In genomic region chr12:54280401-54281260, GRCh38 we compare ENCODE assay signal across 8 cellular contexts. TPM values are rescaled to one million over a fixed set of nuclear protein-coding genes. Genes with fewer than 3 reads are reported as not detected.
DNase-seq lines count a peak whose midpoint lies in the region; ATAC-seq and TF ChIP-seq lines count a peak whose summit lies in the region.

TSS of gene HNRNPA1 (plus strand) at chr12:54280726. CDS start at chr12:54280808, 82 bp downstream.

- TF ChIP-seq CTCF in Caco-2 (IDR thresholded peaks at IDR 0.05; ENCODE audit: insufficient read depth in 1 of 2, low read depth in 1 of 2, low read length in 1 of 2, severe bottlenecking in 1 of 2, unreplicated experiment in 1 of 2), result no peak

- H3K56ac ChIP-seq in mesendoderm (ENCODE audit: low read length), result peak within 1 kb of the TSS; percentile 100

- H2AK5ac ChIP-seq in mesendoderm (ENCODE audit: low read length), result peak within 1 kb of the TSS; percentile 98

- H3K9me3 Mint-ChIP-seq in Caco-2 (ENCODE audit: unreplicated experiment), result no peaks in the 10 kb centered on the region
- H3K9me3 Mint-ChIP-seq in activated CD8-positive, alpha-beta memory T cell treated with anti-CD3 and anti-CD28 coated beads, Interleukin-2, amount 10 ng/mL, durations not matched to agents 7 days and 5 days (ENCODE audit: low read depth), result no peaks in the 10 kb centered on the region

- WGBS in mesendoderm (ENCODE audit: extremely low coverage, insufficient coverage, low lambda C conversion rate), result no CpG with 5 or more reads among the region's 51 CpGs

- peak within 1 kb of the TSS; percentile 80 for H3K4me3 ChIP-seq in Caco-2 (ENCODE audit: low read depth, low read length)
- H3K4me3 ChIP-seq in NT2/D1 (ENCODE audit: insufficient read length, low read depth), result peak within 1 kb of the TSS; percentile 98
- H3K4me3 ChIP-seq in mesendoderm (ENCODE audit: low read length), result peak within 1 kb of the TSS; percentile 98

- H3K27me3 Mint-ChIP-seq in Caco-2 (ENCODE audit: insufficient read depth, unreplicated experiment), result no peaks in the 10 kb centered on the region
- no peaks in the 10 kb centered on the region for H3K27me3 Mint-ChIP-seq in activated CD8-positive, alpha-beta memory T cell treated with anti-CD3 and anti-CD28 coated beads, Interleukin-2, amount 10 ng/mL, durations not matched to agents 7 days and 5 days

- H3K79me2 ChIP-seq in mesendoderm (ENCODE audit: control insufficient read depth, insufficient read depth, low read length), result peaks cover 70% of the 10 kb centered on the region

- CTCF ChIA-PET in Caco-2 (lab: Charles Lee), result interaction anchor here (0.5 to 2.9 kb wide), 10 partner anchors 9 to 99 kb away, joined by 3 to 40 read pairs (median 4); partner anchors contain the start of genes COPZ1 and NFE2
- CTCF ChIA-PET in activated CD8-positive, alpha-beta memory T cell treated with anti-CD3 and anti-CD28 coated beads, Interleukin-2, amount 10 ng/mL, durations not matched to agents 7 days and 5 days (lab: Charles Lee), result interaction anchor here (0.7 to 3.8 kb wide), 12 partner anchors 9 to 99 kb away, joined by 3 to 19 read pairs (median 4); partner anchors contain the start of gene COPZ1

- no peak within 1 kb of the TSS for H2BK15ac ChIP-seq in mesendoderm (replicated peaks; ENCODE audit: low read depth)

- H2BK120ac ChIP-seq in mesendoderm (ENCODE audit: low read depth, low read length), result no peak within 1 kb of the TSS

- in situ Hi-C loops in endometrial microvascular endothelial cells (cut with HindIII; ENCODE audit: inconsistent ontology term, low pct_unique_long_range_greater_than_20kb, low sequenced_read_pairs), result no loop called here

- H3K4me1 ChIP-seq in Caco-2 (peaks cover 39% of the 10 kb centered on the region), NT2/D1 (ENCODE audit: insufficient read depth, insufficient read length) (peaks cover 2% of the 10 kb centered on the region), mesendoderm (ENCODE audit: control insufficient read depth, low read depth, low read length) (peaks cover 3% of the 10 kb centered on the region)

- peak within 1 kb of the TSS; percentile 5 for H4K8ac ChIP-seq in mesendoderm (ENCODE audit: low read depth, low read length)

- peak; percentile 84 for ATAC-seq in GM21381 (IDR thresholded peaks at IDR 0.05; ENCODE audit: unreplicated experiment)
- ATAC-seq in activated CD8-positive, alpha-beta memory T cell treated with anti-CD3 and anti-CD28 coated beads, Interleukin-2, amount 10 ng/mL, durations not matched to agents 7 days and 5 days, result peak; percentile 86

- DNase-seq in Caco-2, result peak; percentile 97 to 99
- peak in 75 of 76 experiments; percentile 67 to 99 (median 96) for DNase-seq in HUDEP-2 (lab: John Stamatoyannopoulos, UW; ENCODE audit: unreplicated experiment in 76 of 76)
- DNase-seq in NT2/D1 (ENCODE audit: low read depth, low spot score), result peak; percentile 99
- DNase-seq in activated CD8-positive, alpha-beta memory T cell treated with anti-CD3 and anti-CD28 coated beads, Interleukin-2, amount 10 ng/mL, durations not matched to agents 7 days and 5 days, result peak; percentile 99
- peak; percentile 100 for DNase-seq in mesendoderm
- peak; percentile 87 for DNase-seq in stimulated activated CD8-positive, alpha-beta memory T cell treated with anti-CD3 and anti-CD28 coated beads, Interleukin-15, amount 100 ng/mL, for 1 hour (ENCODE audit: low read depth)

- H3K36me3 ChIP-seq in Caco-2 (ENCODE audit: control insufficient read depth, insufficient read depth, low read length) (peaks cover 3% of the 10 kb centered on the region; the same call in 1 of the 2 replicates), NT2/D1 (ENCODE audit: insufficient read depth, insufficient read length, low read length) (peaks cover 67% of the 10 kb centered on the region), mesendoderm (ENCODE audit: control insufficient read depth, insufficient read depth, low read length) (peaks cover 11% of the 10 kb centered on the region)

- peak within 1 kb of the TSS; percentile 99 for H3K9ac ChIP-seq in NT2/D1 (ENCODE audit: insufficient read length, low read depth)
- H3K9ac ChIP-seq in mesendoderm (ENCODE audit: low read length), result peak within 1 kb of the TSS; percentile 100

- peak within 1 kb of the TSS; percentile 44 for H3K4me2 ChIP-seq in mesendoderm (ENCODE audit: low read length)

- H3K18ac ChIP-seq in mesendoderm (ENCODE audit: low read length), result peak within 1 kb of the TSS; percentile 44

- peak within 1 kb of the TSS; percentile 92 for H3K4ac ChIP-seq in mesendoderm (ENCODE audit: low read depth, low read length)

- H3K79me1 ChIP-seq in mesendoderm (ENCODE audit: low read length), result no peaks in the 10 kb centered on the region

- no TSS peak for BruUV-seq in Caco-2 (replicated peaks; lab: Mats Ljungman, UMichigan)

- H3K36me3 Mint-ChIP-seq in Caco-2 (ENCODE audit: insufficient read depth, unreplicated experiment), result peaks cover 18% of the 10 kb centered on the region
- peaks cover 30% of the 10 kb centered on the region for H3K36me3 Mint-ChIP-seq in activated CD8-positive, alpha-beta memory T cell treated with anti-CD3 and anti-CD28 coated beads, Interleukin-2, amount 10 ng/mL, durations not matched to agents 7 days and 5 days

- H2BK5ac ChIP-seq in mesendoderm (ENCODE audit: low read length), result peak within 1 kb of the TSS; percentile 93

- H3K4me3 Mint-ChIP-seq in Caco-2 (ENCODE audit: unreplicated experiment), result no peak within 1 kb of the TSS
- no peak within 1 kb of the TSS for H3K4me3 Mint-ChIP-seq in activated CD8-positive, alpha-beta memory T cell treated with anti-CD3 and anti-CD28 coated beads, Interleukin-2, amount 10 ng/mL, durations not matched to agents 7 days and 5 days

- no peak within 1 kb of the TSS for H3K27ac Mint-ChIP-seq in Caco-2 (ENCODE audit: unreplicated experiment)
- no peak within 1 kb of the TSS for H3K27ac Mint-ChIP-seq in activated CD8-positive, alpha-beta memory T cell treated with anti-CD3 and anti-CD28 coated beads, Interleukin-2, amount 10 ng/mL, durations not matched to agents 7 days and 5 days

- H3K9me3 ChIP-seq in Caco-2, result no peaks in the 10 kb centered on the region
- no peaks in the 10 kb centered on the region for H3K9me3 ChIP-seq in NT2/D1 (ENCODE audit: insufficient read depth, low read length)

- H4K5ac ChIP-seq in mesendoderm (ENCODE audit: low read length), result peak within 1 kb of the TSS; percentile 92

- intact Hi-C loops in Caco-2 (cut with micrococcal nuclease; ENCODE audit: unreplicated experiment), result loop anchor here (1.0 to 2.0 kb wide), 3 partner anchors 21 to 80 kb away; partner anchors contain the start of genes COPZ1 and NFE2

- H3K27ac ChIP-seq in mesendoderm (ENCODE audit: low read depth, low read length), result peak within 1 kb of the TSS; percentile 90

- peak within 1 kb of the TSS; percentile 92 for H3K23ac ChIP-seq in mesendoderm (ENCODE audit: low read length)

- H3K4me1 Mint-ChIP-seq in Caco-2 (ENCODE audit: low read depth, unreplicated experiment), result peaks cover 12% of the 10 kb centered on the region
- peaks cover 56% of the 10 kb centered on the region for H3K4me1 Mint-ChIP-seq in activated CD8-positive, alpha-beta memory T cell treated with anti-CD3 and anti-CD28 coated beads, Interleukin-2, amount 10 ng/mL, durations not matched to agents 7 days and 5 days

- POLR2A ChIA-PET in Caco-2 (lab: Charles Lee), result interaction anchor here (0.6 to 2.9 kb wide), 20 partner anchors 10 to 1549 kb away, joined by 3 to 99 read pairs (median 8); partner anchors contain the start of genes CD63, COPZ1, DNAJC14 and HOXC8

- H3K27me3 ChIP-seq in Caco-2 (replicated peaks; ENCODE audit: control insufficient read depth, insufficient read depth, low read length) (no peaks in the 10 kb centered on the region), NT2/D1 (ENCODE audit: insufficient read depth, insufficient read length) (no peaks in the 10 kb centered on the region), mesendoderm (ENCODE audit: insufficient read depth, low read length, poor library complexity) (no peaks in the 10 kb centered on the region)

RNA-seq across cellular contexts. Expression of gene HNRNPA1, which starts in this region (rescaled TPM):
- total RNA-seq in Caco-2 (2022) (1,364 and 1,426 TPM in 2 replicates), endometrial microvascular endothelial cells (ENCODE audit: inconsistent ontology term) (737 TPM)
- total RNA-seq in activated CD8-positive, alpha-beta memory T cell treated with anti-CD3 and anti-CD28 coated beads, Interleukin-2, amount 10 ng/mL, durations not matched to agents 7 days and 5 days, result 1,000 to 10,000 TPM; 1,232 to 1,373 TPM
- 2,676 TPM for polyA plus RNA-seq in mesendoderm (2013, experiment 1 of 2)
- 2,661 TPM for polyA plus RNA-seq in mesendoderm (2013, experiment 2 of 2)

Comparison
In these comparisons a context has a peak if more than half of its experiments do, and no peak if none do; other contexts are left out.
1. Peak in every context shown above with its lines: DNase-seq, ATAC-seq, H3K4me3 ChIP-seq and H3K27ac ChIP-seq.